ENCODE assay signal across 10 cellular contexts in the genomic region with DNA sequence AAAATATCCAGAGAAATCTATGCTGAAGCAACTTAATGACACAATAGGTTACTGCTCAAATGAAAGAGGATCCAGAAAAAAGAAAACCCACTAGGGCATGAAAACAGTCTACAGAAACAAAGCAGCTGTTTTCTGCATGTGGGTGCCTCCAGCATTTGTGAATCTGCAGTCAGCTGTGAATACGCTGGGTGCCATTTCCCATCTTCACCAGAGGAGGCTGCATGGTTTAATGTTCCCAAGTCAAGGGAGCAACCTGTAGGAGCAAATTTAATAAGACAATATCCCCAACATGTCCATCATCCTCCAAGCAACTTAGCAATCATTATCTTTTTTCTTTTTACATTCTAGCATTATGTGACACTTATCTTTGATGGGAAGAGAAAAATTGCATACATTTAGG.
DNase-seq lines count a peak whose midpoint lies in the region; ATAC-seq and TF ChIP-seq lines count a peak whose summit lies in the region.
"Had no signal": no experiment of that assay in that cellular context is flagged by ENCODE, and none has a peak within 500 bp of the region (broad histone marks: within the 10 kb centered on the region; RNA-seq: fewer than 3 reads in every experiment).

No MANE protein-coding gene starts in this region.

- TF ChIP-seq RAD21 in neural cell (conservative IDR thresholded peaks at IDR 0.05), result peak; percentile 25

- peaks cover 2% of the 10 kb centered on the region for H3K27me3 Mint-ChIP-seq in chondrocyte (ENCODE audit: low read depth)
- H3K27me3 Mint-ChIP-seq in activated naive CD8-positive, alpha-beta T cell treated with anti-CD3 and anti-CD28 coated beads, Interleukin-2, amount 50 U/mL, for 24 hours, result no peaks in the 10 kb centered on the region
- H3K27me3 Mint-ChIP-seq: activated CD4-positive, alpha-beta memory T cell treated with anti-CD3 and anti-CD28 coated beads for 36 hours; dendritic cell treated with granulocyte-macrophage colony-stimulating factor and Interleukin-4, amounts not matched to agents 40 ng/mL and 50 ng/mL, for 4 days had no signal

- H2AFZ ChIP-seq in Karpas-422 (ENCODE audit: low read length) (no peak overlapping the region), neural cell (ENCODE audit: low read depth, low read length) (no peak overlapping the region)

- no peak overlapping the region for H3K4me3 ChIP-seq in Karpas-422 (ENCODE audit: low read length)
- no peak overlapping the region for H3K4me3 ChIP-seq in neural cell (ENCODE audit: low read length)

- no peak overlapping the region for H3K4me3 Mint-ChIP-seq in chondrocyte (ENCODE audit: unreplicated experiment)
- H3K4me3 Mint-ChIP-seq in activated naive CD8-positive, alpha-beta T cell treated with anti-CD3 and anti-CD28 coated beads, Interleukin-2, amount 50 U/mL, for 24 hours, result no peak overlapping the region
- H3K4me3 Mint-ChIP-seq: activated CD4-positive, alpha-beta memory T cell treated with anti-CD3 and anti-CD28 coated beads for 36 hours; dendritic cell treated with granulocyte-macrophage colony-stimulating factor and Interleukin-4, amounts not matched to agents 40 ng/mL and 50 ng/mL, for 4 days had no signal

- no peak overlapping the region for H3K27ac Mint-ChIP-seq in chondrocyte (ENCODE audit: unreplicated experiment)
- H3K27ac Mint-ChIP-seq in activated naive CD4-positive, alpha-beta T cell treated with anti-CD3 and anti-CD28 coated beads, Interleukin-2, amount 50 U/mL, for 72 hours, result no peak overlapping the region
- no peak overlapping the region for H3K27ac Mint-ChIP-seq in activated naive CD8-positive, alpha-beta T cell treated with anti-CD3 and anti-CD28 coated beads, Interleukin-2, amount 50 U/mL, for 24 hours
- H3K27ac Mint-ChIP-seq: activated CD4-positive, alpha-beta memory T cell treated with anti-CD3 and anti-CD28 coated beads for 36 hours; dendritic cell treated with granulocyte-macrophage colony-stimulating factor and Interleukin-4, amounts not matched to agents 40 ng/mL and 50 ng/mL, for 4 days had no signal

- H3K4me1 ChIP-seq in Karpas-422 (ENCODE audit: low read length), result no peaks in the 10 kb centered on the region

- TF ChIP-seq CTCF in GM12873 (IDR thresholded peaks at IDR 0.05; ENCODE audit: insufficient read depth, low read depth, low read length, missing control alignments) (peak; percentile 35), chondrocyte (IDR thresholded peaks at IDR 0.05) (peak; percentile 24), neural cell (IDR thresholded peaks at IDR 0.05; ENCODE audit: poor library complexity, severe bottlenecking) (peak; percentile 51)

- no peaks in the 10 kb centered on the region for H3K27me3 ChIP-seq in Karpas-422 (ENCODE audit: low read length)
- H3K27me3 ChIP-seq in neural cell (ENCODE audit: insufficient read depth, low read depth, low read length), result no peaks in the 10 kb centered on the region

- no peaks in the 10 kb centered on the region for H3K36me3 ChIP-seq in Karpas-422 (ENCODE audit: insufficient read depth, low read length)
- no peaks in the 10 kb centered on the region for H3K36me3 ChIP-seq in neural cell (ENCODE audit: insufficient read depth, low read length)

- H3K4me2 ChIP-seq in Karpas-422 (ENCODE audit: low read depth, low read length, poor library complexity, severe bottlenecking) (no peak overlapping the region), neural cell (ENCODE audit: low read length) (no peak overlapping the region)

- no peaks in the 10 kb centered on the region for H3K79me2 ChIP-seq in Karpas-422 (ENCODE audit: low read length)
- H3K79me2 ChIP-seq in neural cell (replicated peaks; ENCODE audit: insufficient read depth, low read length), result no peaks in the 10 kb centered on the region

- no peak overlapping the region for H3K27ac ChIP-seq in Karpas-422 (ENCODE audit: low read length)
- no peak overlapping the region for H3K27ac ChIP-seq in neural cell (ENCODE audit: low read length)

- no peaks in the 10 kb centered on the region for H3K9me2 ChIP-seq in Karpas-422 (replicated peaks; ENCODE audit: insufficient read depth, low read length)
- no peaks in the 10 kb centered on the region for H3K9me2 ChIP-seq in neural cell (ENCODE audit: insufficient read depth, low read length)

- no peaks in the 10 kb centered on the region for H3K4me1 Mint-ChIP-seq in chondrocyte (ENCODE audit: low read depth)
- H3K4me1 Mint-ChIP-seq in activated naive CD8-positive, alpha-beta T cell treated with anti-CD3 and anti-CD28 coated beads, Interleukin-2, amount 50 U/mL, for 24 hours, result no peaks in the 10 kb centered on the region

- H3K9me3 Mint-ChIP-seq in chondrocyte (ENCODE audit: low read depth), result no peaks in the 10 kb centered on the region
- H3K9me3 Mint-ChIP-seq in activated naive CD4-positive, alpha-beta T cell treated with anti-CD3 and anti-CD28 coated beads, Interleukin-2, amount 50 U/mL, for 72 hours, result peaks cover 2 to 15% of the 10 kb centered on the region in 2 donors
- H3K9me3 Mint-ChIP-seq in activated naive CD8-positive, alpha-beta T cell treated with anti-CD3 and anti-CD28 coated beads, Interleukin-2, amount 50 U/mL, for 24 hours, result no peaks in the 10 kb centered on the region

- ATAC-seq in activated naive CD4-positive, alpha-beta T cell treated with anti-CD3 and anti-CD28 coated beads, Interleukin-2, amount 50 U/mL, for 72 hours, result no peak
- no peak for ATAC-seq in activated naive CD8-positive, alpha-beta T cell treated with anti-CD3 and anti-CD28 coated beads, Interleukin-2, amount 50 U/mL, for 24 hours

- H3F3A ChIP-seq in neural cell (ENCODE audit: insufficient read depth, low read length, poor library complexity, severe bottlenecking), result no peaks in the 10 kb centered on the region

- H3K9ac ChIP-seq in Karpas-422 (ENCODE audit: low read length) (no peak overlapping the region), neural cell (ENCODE audit: low read length) (no peak overlapping the region)

- no peaks in the 10 kb centered on the region for H4K20me1 ChIP-seq in Karpas-422 (ENCODE audit: insufficient read depth, low read depth, low read length)
- H4K20me1 ChIP-seq in neural cell (ENCODE audit: insufficient read depth), result no peaks in the 10 kb centered on the region

- no peak for TF ChIP-seq EP300 in neural cell (conservative IDR thresholded peaks at IDR 0.05; ENCODE audit: poor library complexity, severe bottlenecking)

- DNase-seq in Karpas-422 (peak; percentile 48), chondrocyte (ENCODE audit: low spot score) (no peak), H4 (ENCODE audit: low spot score) (no peak)
- no peak for DNase-seq in activated naive CD4-positive, alpha-beta T cell treated with anti-CD3 and anti-CD28 coated beads, Interleukin-2, amount 50 U/mL, for 72 hours (ENCODE audit: low spot score in 2 of 2)
- DNase-seq in activated naive CD8-positive, alpha-beta T cell treated with anti-CD3 and anti-CD28 coated beads, Interleukin-2, amount 50 U/mL, for 24 hours, result no peak
- DNase-seq: activated CD4-positive, alpha-beta memory T cell treated with anti-CD3 and anti-CD28 coated beads for 36 hours; NCI-H446 treated with DMSO at 0.1 percent for 48 hours had no signal

- no peaks in the 10 kb centered on the region for H3K36me3 Mint-ChIP-seq in chondrocyte (ENCODE audit: low read depth)
- no peaks in the 10 kb centered on the region for H3K36me3 Mint-ChIP-seq in activated naive CD4-positive, alpha-beta T cell treated with anti-CD3 and anti-CD28 coated beads, Interleukin-2, amount 50 U/mL, for 72 hours
- no peaks in the 10 kb centered on the region for H3K36me3 Mint-ChIP-seq in activated naive CD8-positive, alpha-beta T cell treated with anti-CD3 and anti-CD28 coated beads, Interleukin-2, amount 50 U/mL, for 24 hours (ENCODE audit: low read depth)
- H3K36me3 Mint-ChIP-seq: activated CD4-positive, alpha-beta memory T cell treated with anti-CD3 and anti-CD28 coated beads for 36 hours had no signal

- H3K9me3 ChIP-seq in Karpas-422 (ENCODE audit: low read length), result no peaks in the 10 kb centered on the region
- no peaks in the 10 kb centered on the region for H3K9me3 ChIP-seq in neural cell (ENCODE audit: low read length)

TF ChIP-seq in neural cell, 6 proteins besides CTCF, POLR2A, EP300 and RAD21:
- TF ChIP-seq MXI1 (conservative IDR thresholded peaks at IDR 0.05; ENCODE audit: poor library complexity, severe bottlenecking) (no peak), SMC3 (conservative IDR thresholded peaks at IDR 0.05; ENCODE audit: poor library complexity) (peak; percentile 22), POLR2AphosphoS5 (IDR thresholded peaks at IDR 0.05) (peak; percentile 31)
- TF ChIP-seq, protein P1, sequence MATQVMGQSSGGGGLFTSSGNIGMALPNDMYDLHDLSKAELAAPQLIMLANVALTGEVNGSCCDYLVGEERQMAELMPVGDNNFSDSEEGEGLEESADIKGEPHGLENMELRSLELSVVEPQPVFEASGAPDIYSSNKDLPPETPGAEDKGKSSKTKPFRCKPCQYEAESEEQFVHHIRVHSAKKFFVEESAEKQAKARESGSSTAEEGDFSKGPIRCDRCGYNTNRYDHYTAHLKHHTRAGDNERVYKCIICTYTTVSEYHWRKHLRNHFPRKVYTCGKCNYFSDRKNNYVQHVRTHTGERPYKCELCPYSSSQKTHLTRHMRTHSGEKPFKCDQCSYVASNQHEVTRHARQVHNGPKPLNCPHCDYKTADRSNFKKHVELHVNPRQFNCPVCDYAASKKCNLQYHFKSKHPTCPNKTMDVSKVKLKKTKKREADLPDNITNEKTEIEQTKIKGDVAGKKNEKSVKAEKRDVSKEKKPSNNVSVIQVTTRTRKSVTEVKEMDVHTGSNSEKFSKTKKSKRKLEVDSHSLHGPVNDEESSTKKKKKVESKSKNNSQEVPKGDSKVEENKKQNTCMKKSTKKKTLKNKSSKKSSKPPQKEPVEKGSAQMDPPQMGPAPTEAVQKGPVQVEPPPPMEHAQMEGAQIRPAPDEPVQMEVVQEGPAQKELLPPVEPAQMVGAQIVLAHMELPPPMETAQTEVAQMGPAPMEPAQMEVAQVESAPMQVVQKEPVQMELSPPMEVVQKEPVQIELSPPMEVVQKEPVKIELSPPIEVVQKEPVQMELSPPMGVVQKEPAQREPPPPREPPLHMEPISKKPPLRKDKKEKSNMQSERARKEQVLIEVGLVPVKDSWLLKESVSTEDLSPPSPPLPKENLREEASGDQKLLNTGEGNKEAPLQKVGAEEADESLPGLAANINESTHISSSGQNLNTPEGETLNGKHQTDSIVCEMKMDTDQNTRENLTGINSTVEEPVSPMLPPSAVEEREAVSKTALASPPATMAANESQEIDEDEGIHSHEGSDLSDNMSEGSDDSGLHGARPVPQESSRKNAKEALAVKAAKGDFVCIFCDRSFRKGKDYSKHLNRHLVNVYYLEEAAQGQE (IDR thresholded peaks at IDR 0.05; ENCODE audit: borderline replicate concordance), result no peak
